ENCODE assay signal across 18 cellular contexts in the genomic region with DNA sequence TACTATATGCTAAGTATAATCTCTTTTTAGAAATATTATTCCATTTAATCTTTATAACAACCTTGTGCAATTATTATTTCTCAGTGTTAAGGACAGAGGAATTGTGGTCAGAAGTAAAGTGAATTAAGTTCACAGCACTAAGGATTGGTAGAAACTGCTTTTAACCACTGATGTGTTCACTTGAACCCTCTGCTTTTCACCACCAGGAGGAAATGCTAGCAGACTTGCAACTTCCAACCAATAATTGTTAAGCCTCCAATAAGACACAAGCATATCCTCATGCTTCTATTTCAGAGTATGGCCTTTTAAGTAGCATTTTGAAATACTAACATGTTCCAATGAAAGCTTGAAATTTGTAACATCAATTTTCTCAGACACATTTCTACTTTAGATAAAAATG.
DNase-seq lines count a peak whose midpoint lies in the region; ATAC-seq and TF ChIP-seq lines count a peak whose summit lies in the region.
"Had no signal": no experiment of that assay in that cellular context is flagged by ENCODE, and none has a peak within 500 bp of the region (broad histone marks: within the 10 kb centered on the region; RNA-seq: fewer than 3 reads in every experiment).

No MANE protein-coding gene starts in this region.

- ATAC-seq in HG02981 (IDR thresholded peaks at IDR 0.05; ENCODE audit: unreplicated experiment) = no peak
- no peak for ATAC-seq in body of pancreas
- ATAC-seq: CD8-positive, alpha-beta T cell; T-cell had no signal

- H3K4me1 Mint-ChIP-seq in glutamatergic neuron (ENCODE audit: low read depth, unreplicated experiment) (peaks cover 2% of the 10 kb centered on the region), type B pancreatic cell (ENCODE audit: unreplicated experiment) (no peaks in the 10 kb centered on the region)
- H3K4me1 Mint-ChIP-seq: B cell, T-cell had no signal

- TF ChIP-seq POLR2A in body of pancreas (IDR thresholded peaks at IDR 0.05) = no peak

- H3K27ac Mint-ChIP-seq in glutamatergic neuron (ENCODE audit: unreplicated experiment) (no peak overlapping the region), type B pancreatic cell (no peak overlapping the region)
- H3K27ac Mint-ChIP-seq: B cell; CD8-positive, alpha-beta T cell; T-cell had no signal

- no peak overlapping the region for H3K4me3 Mint-ChIP-seq in glutamatergic neuron (ENCODE audit: unreplicated experiment)
- H3K4me3 Mint-ChIP-seq in type B pancreatic cell = no peak overlapping the region
- H3K4me3 Mint-ChIP-seq: B cell; CD8-positive, alpha-beta T cell; T-cell had no signal

- intact Hi-C loops in body of pancreas (cut with DNase I) = no loop called here

- in situ Hi-C loops in SK-MEL-5 (cut with HindIII; ENCODE audit: low pct_unique_long_range_greater_than_20kb, low sequenced_read_pairs) = no loop called here

- no peak overlapping the region for H3K4me3 ChIP-seq in body of pancreas
- H3K4me3 ChIP-seq: SK-N-MC had no signal

- H3K9me3 Mint-ChIP-seq in glutamatergic neuron (ENCODE audit: unreplicated experiment) = no peaks in the 10 kb centered on the region
- no peaks in the 10 kb centered on the region for H3K9me3 Mint-ChIP-seq in type B pancreatic cell

- peak; percentile 38 for TF ChIP-seq CTCF in glutamatergic neuron (IDR thresholded peaks at IDR 0.05; ENCODE audit: partially characterized antibody, unreplicated experiment)
- peak; percentile 62 for TF ChIP-seq CTCF in type B pancreatic cell (conservative IDR thresholded peaks at IDR 0.05)
- TF ChIP-seq CTCF in body of pancreas (IDR thresholded peaks at IDR 0.05) = no peak

- no peak overlapping the region for H3K27ac ChIP-seq in body of pancreas
- H3K27ac ChIP-seq: HL-60, SK-N-MC had no signal

- DNase-seq in NCI-H82 (lab: John Stamatoyannopoulos, UW) = peak; percentile 63
- no peak for DNase-seq in NCI-H82 treated with DMSO at 0.1 percent for 48 hours (lab: John Stamatoyannopoulos, UW; ENCODE audit: unreplicated experiment)
- peak; percentile 41 for DNase-seq in SK-MEL-5 (ENCODE audit: low read depth, low spot score)
- DNase-seq in glutamatergic neuron = no peak
- DNase-seq in type B pancreatic cell (ENCODE audit: extremely low spot score, unreplicated experiment) = no peak
- no peak for DNase-seq in GM03348 (ENCODE audit: low spot score)
- DNase-seq in body of pancreas = no peak
- DNase-seq: ACHN; CD8-positive, alpha-beta T cell; EL; HCEC 1CT; NCI-H1048; NCI-H524 treated with DMSO at 0.1 percent for 48 hours; T-cell had no signal

- H3K27me3 Mint-ChIP-seq in glutamatergic neuron (ENCODE audit: unreplicated experiment) = no peaks in the 10 kb centered on the region
- no peaks in the 10 kb centered on the region for H3K27me3 Mint-ChIP-seq in type B pancreatic cell
- H3K27me3 Mint-ChIP-seq: B cell, T-cell had no signal

- no peaks in the 10 kb centered on the region for H3K4me1 ChIP-seq in body of pancreas

- no peaks in the 10 kb centered on the region for H3K27me3 ChIP-seq in body of pancreas

- H3K9me3 ChIP-seq in body of pancreas = no peaks in the 10 kb centered on the region

- no peaks in the 10 kb centered on the region for H3K36me3 ChIP-seq in body of pancreas (replicated peaks in 1 of 2; ENCODE audit: insufficient read depth in 1 of 2, low read depth in 2 of 2)

- H3K36me3 Mint-ChIP-seq in glutamatergic neuron (ENCODE audit: unreplicated experiment) = no peaks in the 10 kb centered on the region
- no peaks in the 10 kb centered on the region for H3K36me3 Mint-ChIP-seq in type B pancreatic cell
- H3K36me3 Mint-ChIP-seq: CD8-positive, alpha-beta T cell; T-cell had no signal

Comparison
In these comparisons a context has a peak if more than half of its experiments do, and no peak if none do; other contexts are left out.
1. DNase-seq: peak in NCI-H82 (single experiment) and SK-MEL-5 (single experiment); none in NCI-H82 treated with DMSO at 0.1 percent for 48 hours (single experiment), glutamatergic neuron (single experiment), type B pancreatic cell (single experiment), GM03348 (single experiment) and body of pancreas (0 of 4).
2. CTCF ChIP-seq: peak in glutamatergic neuron (single experiment) and type B pancreatic cell (single experiment); none in body of pancreas (0 of 7).